ENCODE assay signal across 17 cellular contexts in genomic region chr9:97850746-97851449, GRCh38. TPM values are rescaled to one million over a fixed set of nuclear protein-coding genes. Genes with fewer than 3 reads are reported as not detected.
"Had no signal": no experiment of that assay in that cellular context is flagged by ENCODE, and none has a peak within 500 bp of the region (broad histone marks: within the 10 kb centered on the region; RNA-seq: fewer than 3 reads in every experiment).

No MANE protein-coding gene starts in this region.

- H3K4me3 ChIP-seq: body of pancreas, lung, sigmoid colon, upper lobe of right lung had no signal

- H3K4me3 Mint-ChIP-seq: central memory CD8-positive, alpha-beta T cell; dendritic cell treated with granulocyte-macrophage colony-stimulating factor and Interleukin-4, amounts not matched to agents 40 ng/mL and 50 ng/mL, for 4 days; T-helper 17 cell had no signal

- H3K9me3 Mint-ChIP-seq: activated naive CD4-positive, alpha-beta T cell treated with anti-CD3 and anti-CD28 coated beads, Interleukin-2, amount 50 U/mL, for 24 hours; central memory CD8-positive, alpha-beta T cell; dendritic cell treated with granulocyte-macrophage colony-stimulating factor and Interleukin-4, amounts not matched to agents 40 ng/mL and 50 ng/mL, for 4 days had no signal

- H3K9me3 ChIP-seq: body of pancreas, neutrophil, sigmoid colon, upper lobe of right lung had no signal

- H3K36me3 Mint-ChIP-seq: activated naive CD4-positive, alpha-beta T cell treated with anti-CD3 and anti-CD28 coated beads, Interleukin-2, amount 50 U/mL, for 24 hours had no signal

- ATAC-seq: body of pancreas, left colon, T-helper 17 cell, upper lobe of right lung had no signal

- H3K27ac ChIP-seq: body of pancreas, neutrophil, sigmoid colon, upper lobe of right lung had no signal

- DNase-seq: activated CD4-positive, CD25-positive, alpha-beta regulatory T cell; activated effector memory CD4-positive, alpha-beta T cell treated with Interleukin-2 at 50 U/mL for 16 hours; activated T-cell treated with anti-CD3 and anti-CD28 coated beads, Interleukin-2, amount 50 U/mL, for 1 hour; body of pancreas; left colon; naive B cell; sigmoid colon; stimulated activated CD4-positive, alpha-beta T cell treated with anti-CD3 and anti-CD28 coated beads, Interleukin-12 subunit alpha, Interleukin-12 subunit beta, amount 100 ng/mL, for 4 hours; stimulated activated naive CD4-positive, alpha-beta T cell treated with Interleukin-2 at 50 U/mL for 16 hours; T-helper 17 cell; upper lobe of right lung had no signal

- H3K27ac Mint-ChIP-seq: activated naive CD4-positive, alpha-beta T cell treated with anti-CD3 and anti-CD28 coated beads, Interleukin-2, amount 50 U/mL, for 24 hours; dendritic cell treated with granulocyte-macrophage colony-stimulating factor and Interleukin-4, amounts not matched to agents 40 ng/mL and 50 ng/mL, for 4 days; naive B cell had no signal

- H3K36me3 ChIP-seq: neutrophil, sigmoid colon, upper lobe of right lung had no signal

RNA-seq across cellular contexts. Expression of gene FOXE1, which starts 2.1 kb away (rescaled TPM):
- total RNA-seq: body of pancreas, posterior vena cava, sigmoid colon, upper lobe of right lung had no signal
- polyA plus RNA-seq: sigmoid colon had no signal
